ENCODE assay signal across 1 cellular context in the genomic region with DNA sequence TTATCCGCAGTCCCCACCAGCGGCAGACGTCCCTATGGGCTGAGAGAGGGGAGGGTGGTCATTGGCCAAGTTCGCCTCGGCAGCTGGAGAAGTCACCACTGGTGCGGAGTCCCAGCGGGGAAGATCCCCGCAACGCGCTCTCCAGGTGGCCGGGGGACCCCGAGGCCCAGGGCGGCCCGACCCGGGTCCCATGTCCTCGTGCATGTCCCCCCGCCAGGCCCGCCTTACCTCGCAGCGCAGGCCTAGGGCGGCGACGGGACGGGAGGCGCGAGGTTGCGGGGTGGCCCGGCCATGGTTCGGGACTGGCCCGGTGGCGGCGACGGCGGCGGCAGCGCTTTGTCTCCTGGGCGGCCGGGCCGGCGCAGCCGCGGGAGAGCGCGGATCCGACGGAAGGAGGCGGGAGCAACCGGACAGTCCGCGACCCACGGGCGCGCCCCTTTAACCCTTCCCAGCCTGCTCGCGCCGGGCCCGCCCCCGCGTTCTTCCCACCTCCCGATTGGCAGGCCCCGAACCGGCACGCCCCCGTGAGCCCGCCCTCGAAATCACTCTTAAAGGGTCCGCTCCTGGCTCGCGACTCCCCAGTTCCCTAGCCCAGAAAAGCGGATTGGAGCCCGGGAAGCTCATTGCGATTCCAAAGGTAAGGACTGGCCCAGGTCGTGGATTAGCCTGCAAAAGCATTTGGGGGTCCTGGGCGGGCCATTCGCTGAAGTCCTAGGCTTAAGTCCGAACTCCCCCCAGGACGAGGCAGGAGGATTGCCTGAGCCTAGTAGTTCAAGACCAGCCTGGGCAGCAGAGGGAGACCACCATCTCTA.
TF ChIP-seq lines count a peak whose summit lies in the region.

A gene with protein sequence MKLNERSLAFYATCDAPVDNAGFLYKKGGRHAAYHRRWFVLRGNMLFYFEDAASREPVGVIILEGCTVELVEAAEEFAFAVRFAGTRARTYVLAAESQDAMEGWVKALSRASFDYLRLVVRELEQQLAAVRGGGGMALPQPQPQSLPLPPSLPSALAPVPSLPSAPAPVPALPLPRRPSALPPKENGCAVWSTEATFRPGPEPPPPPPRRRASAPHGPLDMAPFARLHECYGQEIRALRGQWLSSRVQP (minus strand): TSS at position 412 of the 812 bp plus-strand sequence. CDS start 5,668 bp downstream, outside the sequence.

TF ChIP-seq in K562, 482 proteins besides CTCF, POLR2A, EP300 and RAD21 (continued from another document and continues in another):
- no peak for TF ChIP-seq RBM15 (IDR thresholded peaks at IDR 0.05; ENCODE audit: insufficient read depth, low read length)
- TF ChIP-seq CSDE1 (IDR thresholded peaks at IDR 0.05), result no peak
- no peak for TF ChIP-seq ZNF79 (CRISPR knock-in tag; IDR thresholded peaks at IDR 0.05; ENCODE audit: low read depth)
- TF ChIP-seq, protein P1, sequence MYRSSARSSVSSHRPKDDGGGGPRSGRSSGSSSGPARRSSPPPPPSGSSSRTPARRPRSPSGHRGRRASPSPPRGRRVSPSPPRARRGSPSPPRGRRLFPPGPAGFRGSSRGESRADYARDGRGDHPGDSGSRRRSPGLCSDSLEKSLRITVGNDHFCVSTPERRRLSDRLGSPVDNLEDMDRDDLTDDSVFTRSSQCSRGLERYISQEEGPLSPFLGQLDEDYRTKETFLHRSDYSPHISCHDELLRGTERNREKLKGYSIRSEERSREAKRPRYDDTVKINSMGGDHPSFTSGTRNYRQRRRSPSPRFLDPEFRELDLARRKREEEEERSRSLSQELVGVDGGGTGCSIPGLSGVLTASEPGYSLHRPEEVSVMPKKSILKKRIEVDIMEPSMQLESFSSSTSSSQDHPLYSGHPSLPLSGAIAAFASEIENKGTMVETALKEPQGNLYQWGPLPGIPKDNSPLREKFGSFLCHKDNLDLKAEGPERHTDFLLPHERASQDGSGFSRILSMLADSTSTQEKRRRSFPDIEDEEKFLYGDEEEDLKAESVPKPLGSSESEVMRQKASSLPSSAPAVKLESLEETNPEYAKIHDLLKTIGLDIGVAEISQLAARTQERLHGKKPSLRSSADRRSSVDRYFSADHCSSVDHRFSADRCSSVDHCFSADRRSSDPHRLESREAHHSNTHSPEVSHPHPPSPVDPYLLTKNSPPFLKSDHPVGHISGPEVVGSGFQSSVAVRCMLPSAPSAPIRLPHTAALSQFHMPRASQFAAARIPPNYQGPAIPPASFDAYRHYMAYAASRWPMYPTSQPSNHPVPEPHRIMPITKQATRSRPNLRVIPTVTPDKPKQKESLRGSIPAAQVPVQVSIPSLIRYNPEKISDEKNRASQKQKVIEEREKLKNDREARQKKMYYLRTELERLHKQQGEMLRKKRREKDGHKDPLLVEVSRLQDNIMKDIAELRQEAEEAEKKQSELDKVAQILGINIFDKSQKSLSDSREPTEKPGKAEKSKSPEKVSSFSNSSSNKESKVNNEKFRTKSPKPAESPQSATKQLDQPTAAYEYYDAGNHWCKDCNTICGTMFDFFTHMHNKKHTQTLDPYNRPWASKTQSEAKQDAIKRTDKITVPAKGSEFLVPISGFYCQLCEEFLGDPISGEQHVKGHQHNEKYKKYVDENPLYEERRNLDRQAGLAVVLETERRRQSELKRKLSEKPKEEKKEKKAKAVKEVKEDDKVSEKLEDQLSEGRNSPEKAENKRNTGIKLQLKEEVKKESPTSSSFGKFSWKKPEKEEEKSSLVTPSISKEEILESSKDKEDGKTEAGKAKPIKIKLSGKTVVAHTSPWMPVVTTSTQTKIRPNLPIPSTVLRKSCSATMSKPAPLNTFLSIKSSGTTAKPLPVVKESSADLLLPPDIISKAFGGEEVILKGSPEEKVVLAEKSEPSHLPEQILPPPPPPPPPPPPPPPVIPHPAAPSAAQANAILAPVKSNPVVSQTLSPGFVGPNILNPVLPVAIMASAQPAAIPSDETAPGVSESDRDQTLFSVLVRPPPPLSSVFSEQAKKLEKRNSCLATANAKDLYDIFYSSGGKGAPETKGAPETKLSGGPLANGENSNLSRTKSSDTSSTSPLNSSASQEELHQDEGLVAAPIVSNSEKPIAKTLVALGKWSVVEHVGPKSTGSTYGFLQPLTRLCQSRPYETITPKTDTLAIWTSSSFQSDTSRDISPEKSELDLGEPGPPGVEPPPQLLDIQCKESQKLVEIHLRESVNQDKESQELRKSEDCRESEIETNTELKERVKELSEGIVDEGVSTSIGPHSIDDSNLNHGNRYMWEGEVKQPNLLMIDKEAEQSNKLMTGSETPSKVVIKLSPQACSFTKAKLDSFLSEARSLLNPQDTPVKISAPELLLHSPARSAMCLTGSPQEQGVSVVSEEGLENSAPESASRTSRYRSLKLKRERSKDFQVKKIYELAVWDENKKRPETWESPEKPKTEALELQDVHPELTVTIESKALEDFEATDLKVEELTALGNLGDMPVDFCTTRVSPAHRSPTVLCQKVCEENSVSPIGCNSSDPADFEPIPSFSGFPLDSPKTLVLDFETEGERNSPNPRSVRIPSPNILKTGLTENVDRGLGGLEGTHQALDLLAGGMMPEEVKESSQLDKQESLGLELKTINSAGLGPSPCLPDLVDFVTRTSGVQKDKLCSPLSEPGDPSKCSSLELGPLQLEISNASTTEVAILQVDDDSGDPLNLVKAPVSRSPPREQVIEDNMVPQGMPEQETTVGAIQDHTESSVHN (IDR thresholded peaks at IDR 0.05; ENCODE audit: borderline replicate concordance in 1 of 2, low read depth in 1 of 2), result no peak
- no peak for TF ChIP-seq POLR3G (IDR thresholded peaks at IDR 0.05; ENCODE audit: extremely low read depth, insufficient read length, insufficient replicate concordance)
- peak; percentile 93 to 94 for TF ChIP-seq NRF1 (conservative IDR thresholded peaks at IDR 0.05 in 1 of 2, IDR thresholded peaks at IDR 0.05 in 1 of 2)
- TF ChIP-seq HEY1 (CRISPR knock-in tag; IDR thresholded peaks at IDR 0.05; ENCODE audit: borderline replicate concordance), result no peak
- TF ChIP-seq CBX5 (IDR thresholded peaks at IDR 0.05; ENCODE audit: borderline replicate concordance, low read depth), result no peak
- no peak for TF ChIP-seq XRCC3 (IDR thresholded peaks at IDR 0.05)
- TF ChIP-seq CHD2 (IDR thresholded peaks at IDR 0.05; ENCODE audit: low read depth, low read length), result no peak
- TF ChIP-seq, protein P2, sequence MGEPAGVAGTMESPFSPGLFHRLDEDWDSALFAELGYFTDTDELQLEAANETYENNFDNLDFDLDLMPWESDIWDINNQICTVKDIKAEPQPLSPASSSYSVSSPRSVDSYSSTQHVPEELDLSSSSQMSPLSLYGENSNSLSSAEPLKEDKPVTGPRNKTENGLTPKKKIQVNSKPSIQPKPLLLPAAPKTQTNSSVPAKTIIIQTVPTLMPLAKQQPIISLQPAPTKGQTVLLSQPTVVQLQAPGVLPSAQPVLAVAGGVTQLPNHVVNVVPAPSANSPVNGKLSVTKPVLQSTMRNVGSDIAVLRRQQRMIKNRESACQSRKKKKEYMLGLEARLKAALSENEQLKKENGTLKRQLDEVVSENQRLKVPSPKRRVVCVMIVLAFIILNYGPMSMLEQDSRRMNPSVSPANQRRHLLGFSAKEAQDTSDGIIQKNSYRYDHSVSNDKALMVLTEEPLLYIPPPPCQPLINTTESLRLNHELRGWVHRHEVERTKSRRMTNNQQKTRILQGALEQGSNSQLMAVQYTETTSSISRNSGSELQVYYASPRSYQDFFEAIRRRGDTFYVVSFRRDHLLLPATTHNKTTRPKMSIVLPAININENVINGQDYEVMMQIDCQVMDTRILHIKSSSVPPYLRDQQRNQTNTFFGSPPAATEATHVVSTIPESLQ (CRISPR knock-in tag; IDR thresholded peaks at IDR 0.05), result no peak
- no peak for TF ChIP-seq GTF2A2 (tag; IDR thresholded peaks at IDR 0.05)
- TF ChIP-seq FOXK1 (CRISPR knock-in tag; IDR thresholded peaks at IDR 0.05; ENCODE audit: borderline replicate concordance), result no peak
- no peak for TF ChIP-seq EZH2 (IDR thresholded peaks at IDR 0.05; ENCODE audit: borderline replicate concordance, low read depth, low read length)
- no peak for TF ChIP-seq PCBP2 (IDR thresholded peaks at IDR 0.05; ENCODE audit: low read depth, low read length, poor library complexity, severe bottlenecking)
- no peak for TF ChIP-seq ZNF140 (CRISPR knock-in tag; IDR thresholded peaks at IDR 0.05)
- TF ChIP-seq HDAC3 (IDR thresholded peaks at IDR 0.05; ENCODE audit: borderline replicate concordance, partially characterized antibody), result no peak
- TF ChIP-seq TAF15 (IDR thresholded peaks at IDR 0.05; ENCODE audit: low read depth, low read length), result no peak
- no peak for TF ChIP-seq KLF6 (CRISPR knock-in tag; IDR thresholded peaks at IDR 0.05; ENCODE audit: borderline replicate concordance)
- TF ChIP-seq MYC (IDR thresholded peaks at IDR 0.05; ENCODE audit: low read depth, low read length), result 0 out of 2 replicates have a peak, but pooled peaks have one; percentile 32
- TF ChIP-seq MYC (CRISPR knock-in tag; IDR thresholded peaks at IDR 0.05; ENCODE audit: borderline replicate concordance, low read depth), result no peak
- no peak for TF ChIP-seq ZBED1 (IDR thresholded peaks at IDR 0.05)
- TF ChIP-seq ARHGAP35 (IDR thresholded peaks at IDR 0.05; ENCODE audit: partially characterized antibody), result no peak
- TF ChIP-seq, protein P3, sequence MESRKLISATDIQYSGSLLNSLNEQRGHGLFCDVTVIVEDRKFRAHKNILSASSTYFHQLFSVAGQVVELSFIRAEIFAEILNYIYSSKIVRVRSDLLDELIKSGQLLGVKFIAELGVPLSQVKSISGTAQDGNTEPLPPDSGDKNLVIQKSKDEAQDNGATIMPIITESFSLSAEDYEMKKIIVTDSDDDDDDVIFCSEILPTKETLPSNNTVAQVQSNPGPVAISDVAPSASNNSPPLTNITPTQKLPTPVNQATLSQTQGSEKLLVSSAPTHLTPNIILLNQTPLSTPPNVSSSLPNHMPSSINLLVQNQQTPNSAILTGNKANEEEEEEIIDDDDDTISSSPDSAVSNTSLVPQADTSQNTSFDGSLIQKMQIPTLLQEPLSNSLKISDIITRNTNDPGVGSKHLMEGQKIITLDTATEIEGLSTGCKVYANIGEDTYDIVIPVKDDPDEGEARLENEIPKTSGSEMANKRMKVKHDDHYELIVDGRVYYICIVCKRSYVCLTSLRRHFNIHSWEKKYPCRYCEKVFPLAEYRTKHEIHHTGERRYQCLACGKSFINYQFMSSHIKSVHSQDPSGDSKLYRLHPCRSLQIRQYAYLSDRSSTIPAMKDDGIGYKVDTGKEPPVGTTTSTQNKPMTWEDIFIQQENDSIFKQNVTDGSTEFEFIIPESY (CRISPR knock-in tag; IDR thresholded peaks at IDR 0.05), result no peak
- TF ChIP-seq PRPF4 (IDR thresholded peaks at IDR 0.05; ENCODE audit: insufficient read depth, low read depth, low read length, poor library complexity, severe bottlenecking), result no peak
- TF ChIP-seq ESRRA (IDR thresholded peaks at IDR 0.05; ENCODE audit: borderline replicate concordance, low read depth), result 0 out of 2 replicates have a peak, but pooled peaks have one; percentile 39
- TF ChIP-seq, protein P4, sequence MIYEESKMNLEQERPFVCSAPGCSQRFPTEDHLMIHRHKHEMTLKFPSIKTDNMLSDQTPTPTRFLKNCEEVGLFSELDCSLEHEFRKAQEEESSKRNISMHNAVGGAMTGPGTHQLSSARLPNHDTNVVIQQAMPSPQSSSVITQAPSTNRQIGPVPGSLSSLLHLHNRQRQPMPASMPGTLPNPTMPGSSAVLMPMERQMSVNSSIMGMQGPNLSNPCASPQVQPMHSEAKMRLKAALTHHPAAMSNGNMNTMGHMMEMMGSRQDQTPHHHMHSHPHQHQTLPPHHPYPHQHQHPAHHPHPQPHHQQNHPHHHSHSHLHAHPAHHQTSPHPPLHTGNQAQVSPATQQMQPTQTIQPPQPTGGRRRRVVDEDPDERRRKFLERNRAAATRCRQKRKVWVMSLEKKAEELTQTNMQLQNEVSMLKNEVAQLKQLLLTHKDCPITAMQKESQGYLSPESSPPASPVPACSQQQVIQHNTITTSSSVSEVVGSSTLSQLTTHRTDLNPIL (CRISPR knock-in tag; IDR thresholded peaks at IDR 0.05), result no peak
- TF ChIP-seq, protein P5, sequence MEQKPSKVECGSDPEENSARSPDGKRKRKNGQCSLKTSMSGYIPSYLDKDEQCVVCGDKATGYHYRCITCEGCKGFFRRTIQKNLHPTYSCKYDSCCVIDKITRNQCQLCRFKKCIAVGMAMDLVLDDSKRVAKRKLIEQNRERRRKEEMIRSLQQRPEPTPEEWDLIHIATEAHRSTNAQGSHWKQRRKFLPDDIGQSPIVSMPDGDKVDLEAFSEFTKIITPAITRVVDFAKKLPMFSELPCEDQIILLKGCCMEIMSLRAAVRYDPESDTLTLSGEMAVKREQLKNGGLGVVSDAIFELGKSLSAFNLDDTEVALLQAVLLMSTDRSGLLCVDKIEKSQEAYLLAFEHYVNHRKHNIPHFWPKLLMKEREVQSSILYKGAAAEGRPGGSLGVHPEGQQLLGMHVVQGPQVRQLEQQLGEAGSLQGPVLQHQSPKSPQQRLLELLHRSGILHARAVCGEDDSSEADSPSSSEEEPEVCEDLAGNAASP (IDR thresholded peaks at IDR 0.05), result no peak
- TF ChIP-seq, protein P6, sequence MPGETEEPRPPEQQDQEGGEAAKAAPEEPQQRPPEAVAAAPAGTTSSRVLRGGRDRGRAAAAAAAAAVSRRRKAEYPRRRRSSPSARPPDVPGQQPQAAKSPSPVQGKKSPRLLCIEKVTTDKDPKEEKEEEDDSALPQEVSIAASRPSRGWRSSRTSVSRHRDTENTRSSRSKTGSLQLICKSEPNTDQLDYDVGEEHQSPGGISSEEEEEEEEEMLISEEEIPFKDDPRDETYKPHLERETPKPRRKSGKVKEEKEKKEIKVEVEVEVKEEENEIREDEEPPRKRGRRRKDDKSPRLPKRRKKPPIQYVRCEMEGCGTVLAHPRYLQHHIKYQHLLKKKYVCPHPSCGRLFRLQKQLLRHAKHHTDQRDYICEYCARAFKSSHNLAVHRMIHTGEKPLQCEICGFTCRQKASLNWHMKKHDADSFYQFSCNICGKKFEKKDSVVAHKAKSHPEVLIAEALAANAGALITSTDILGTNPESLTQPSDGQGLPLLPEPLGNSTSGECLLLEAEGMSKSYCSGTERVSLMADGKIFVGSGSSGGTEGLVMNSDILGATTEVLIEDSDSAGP (CRISPR knock-in tag; IDR thresholded peaks at IDR 0.05), result peak; percentile 98
- TF ChIP-seq, protein P7, sequence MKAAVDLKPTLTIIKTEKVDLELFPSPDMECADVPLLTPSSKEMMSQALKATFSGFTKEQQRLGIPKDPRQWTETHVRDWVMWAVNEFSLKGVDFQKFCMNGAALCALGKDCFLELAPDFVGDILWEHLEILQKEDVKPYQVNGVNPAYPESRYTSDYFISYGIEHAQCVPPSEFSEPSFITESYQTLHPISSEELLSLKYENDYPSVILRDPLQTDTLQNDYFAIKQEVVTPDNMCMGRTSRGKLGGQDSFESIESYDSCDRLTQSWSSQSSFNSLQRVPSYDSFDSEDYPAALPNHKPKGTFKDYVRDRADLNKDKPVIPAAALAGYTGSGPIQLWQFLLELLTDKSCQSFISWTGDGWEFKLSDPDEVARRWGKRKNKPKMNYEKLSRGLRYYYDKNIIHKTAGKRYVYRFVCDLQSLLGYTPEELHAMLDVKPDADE (conservative IDR thresholded peaks at IDR 0.05; ENCODE audit: control insufficient read depth, low read depth, low read length), result no peak
